Comparison of ENCODE assay signal across 8 cellular contexts in the genomic region with DNA sequence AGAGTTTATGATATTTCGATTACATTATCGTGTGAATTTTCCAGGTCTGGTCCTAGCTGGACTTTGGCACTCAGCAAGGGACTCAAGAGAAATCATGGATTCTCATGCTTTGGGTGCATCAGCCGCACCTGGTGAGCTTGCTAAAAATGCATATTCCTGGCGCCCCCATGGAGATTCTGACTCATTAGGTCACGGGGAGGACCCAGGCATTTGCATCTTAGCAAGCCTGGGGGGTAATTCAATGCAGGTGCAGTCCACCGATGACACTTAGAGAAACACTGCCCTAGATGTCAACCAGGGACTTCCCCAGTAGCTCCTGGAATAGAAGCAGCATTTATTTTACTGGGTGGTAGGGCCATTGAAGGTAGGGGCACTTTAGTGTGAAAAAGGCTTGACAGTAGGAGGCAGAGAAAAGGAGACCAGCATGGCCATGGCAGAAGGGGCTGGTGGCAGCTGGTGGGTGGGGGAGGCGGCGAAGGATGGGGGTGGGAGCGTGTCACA. TPM values are rescaled to one million over a fixed set of nuclear protein-coding genes. Genes with fewer than 3 reads are reported as not detected.
A peak's percentile ranks its signal among the peaks of the same experiment; 100 is the strongest.
DNase-seq lines count a peak whose midpoint lies in the region; ATAC-seq lines count a peak whose summit lies in the region.
"Had no signal": no experiment of that assay in that cellular context is flagged by ENCODE, and none has a peak within 500 bp of the region (broad histone marks: within the 10 kb centered on the region; RNA-seq: fewer than 3 reads in every experiment).

No MANE protein-coding gene starts in this region.

- H3K4me1 Mint-ChIP-seq in naive B cell = peaks cover 68 to 76% (median 72%) of the 10 kb centered on the region in 3 donors

- DNase-seq in naive B cell (peak; percentile 69), AG20443 (ENCODE audit: low spot score) (no peak), SKM-1 (lab: John Stamatoyannopoulos, UW; ENCODE audit: unreplicated experiment) (no peak), HAP-1 (ENCODE audit: low spot score in 2 of 2) (no peak)
- DNase-seq: SHP77 treated with DMSO at 0.1 percent for 48 hours had no signal

- H3K4me3 Mint-ChIP-seq in naive B cell = peak overlapping the region; percentile 28 to 95 (median 82)

- H3K9me3 Mint-ChIP-seq in naive B cell = peaks cover 0 to 5% (median 0%) of the 10 kb centered on the region in 7 donors

- ATAC-seq in GM18520 (IDR thresholded peaks at IDR 0.05; ENCODE audit: unreplicated experiment) (peak; percentile 66), GM21381 (IDR thresholded peaks at IDR 0.05; ENCODE audit: unreplicated experiment) (peak; percentile 57), HG03342 (IDR thresholded peaks at IDR 0.05; ENCODE audit: unreplicated experiment) (peak; percentile 65), naive B cell (ENCODE audit: low read depth in 2 of 2) (peak; percentile 73 to 76)

- no peaks in the 10 kb centered on the region for H3K27me3 ChIP-seq in HAP-1 (ENCODE audit: low read depth)

- no peaks in the 10 kb centered on the region for H3K36me3 ChIP-seq in HAP-1 (replicated peaks)

- H3K27me3 Mint-ChIP-seq in naive B cell = no peaks in the 10 kb centered on the region

- no peaks in the 10 kb centered on the region for H3K9me3 ChIP-seq in HAP-1

- H3K4me1 ChIP-seq in HAP-1 = no peaks in the 10 kb centered on the region

- in situ Hi-C loops in HAP-1 (cut with MboI; ENCODE audit: low sequenced_read_pairs) = no loop called here

- H3K4me3 ChIP-seq in HAP-1 = no peak overlapping the region

- no peaks in the 10 kb centered on the region for H3K36me3 Mint-ChIP-seq in naive B cell

- H3K27ac Mint-ChIP-seq in naive B cell = peak overlapping the region; percentile 97 to 100 (median 99)

RNA-seq across cellular contexts. Expression of gene PDCD4, which starts 29.9 kb away (rescaled TPM):
- polyA plus RNA-seq in naive B cell (ENCODE audit: low read depth in 6 of 6) = 100 to 1,000 TPM; 197 to 439 (median 323) TPM
